15 cellular contexts compared by ENCODE assay signal in genomic region chr11:112558691-112559090, GRCh38.
A peak's percentile ranks its signal among the peaks of the same experiment; 100 is the strongest.
DNase-seq lines count a peak whose midpoint lies in the region; ATAC-seq and TF ChIP-seq lines count a peak whose summit lies in the region.
"Had no signal": no experiment of that assay in that cellular context is flagged by ENCODE, and none has a peak within 500 bp of the region (broad histone marks: within the 10 kb centered on the region; RNA-seq: fewer than 3 reads in every experiment).

No MANE protein-coding gene starts in this region.

- H3K9me3 ChIP-seq in adipocyte (ENCODE audit: control insufficient read depth, low read length) (no peaks in the 10 kb centered on the region), smooth muscle cell (replicated peaks; ENCODE audit: low read depth) (no peaks in the 10 kb centered on the region)

- H3K27me3 ChIP-seq in adipocyte (replicated peaks; ENCODE audit: control insufficient read depth, insufficient read depth, low read length) (peaks cover 18% of the 10 kb centered on the region), smooth muscle cell (ENCODE audit: low read depth) (no peaks in the 10 kb centered on the region)

- no peak overlapping the region for H3K4me3 ChIP-seq in adipocyte (ENCODE audit: low read length)
- no peak overlapping the region for H3K4me3 ChIP-seq in fibroblast of mammary gland (ENCODE audit: control insufficient read depth, low read depth, low read length)
- no peak overlapping the region for H3K4me3 ChIP-seq in smooth muscle cell

- peaks cover 3% of the 10 kb centered on the region for H3F3A ChIP-seq in smooth muscle cell (ENCODE audit: low read depth)

- TF ChIP-seq CTCF in fibroblast of mammary gland (conservative IDR thresholded peaks at IDR 0.05; ENCODE audit: control insufficient read depth, insufficient read depth, low read depth, low read length) (no peak), smooth muscle cell (IDR thresholded peaks at IDR 0.05; ENCODE audit: borderline replicate concordance, insufficient read depth, poor library complexity, severe bottlenecking) (no peak)

- no peak for ATAC-seq in GM21447 (IDR thresholded peaks at IDR 0.05; ENCODE audit: unreplicated experiment)
- ATAC-seq in HG03460 (IDR thresholded peaks at IDR 0.05; ENCODE audit: unreplicated experiment): no peak
- ATAC-seq: SK-N-SH treated with all-trans-retinoic acid at 6 μM for 48 hours had no signal

- H3K36me3 ChIP-seq in adipocyte (ENCODE audit: control insufficient read depth, insufficient read depth, low read length, severe bottlenecking) (no peaks in the 10 kb centered on the region), smooth muscle cell (ENCODE audit: low read depth) (no peaks in the 10 kb centered on the region)

- no peak overlapping the region for H2AFZ ChIP-seq in smooth muscle cell (ENCODE audit: low read depth)

- H3K9ac ChIP-seq in adipocyte (ENCODE audit: low read length) (no peak overlapping the region), smooth muscle cell (ENCODE audit: low read depth) (no peak overlapping the region)

- no peak overlapping the region for H3K4me2 ChIP-seq in smooth muscle cell

- H3K4me1 ChIP-seq in adipocyte (ENCODE audit: control insufficient read depth, insufficient read depth, low read length) (no peaks in the 10 kb centered on the region), smooth muscle cell (ENCODE audit: low read depth) (no peaks in the 10 kb centered on the region)

- peak overlapping the region; percentile 50 for H3K27ac ChIP-seq in smooth muscle cell (ENCODE audit: low read depth)

- 68% methylated on average over 7 of the region's 7 CpGs for WGBS in smooth muscle cell (ENCODE audit: low lambda C conversion rate)

- no peaks in the 10 kb centered on the region for H3K79me2 ChIP-seq in smooth muscle cell (ENCODE audit: low read depth)

- DNase-seq in HS-27A (ENCODE audit: low read depth) (peak; percentile 51), adipocyte (ENCODE audit: low read depth) (peak; percentile 28), fibroblast of mammary gland (ENCODE audit: low read depth) (peak; percentile 22), smooth muscle cell (lab: John Stamatoyannopoulos, UW; ENCODE audit: unreplicated experiment) (no peak), foreskin melanocyte (no peak)
- DNase-seq: AML-193; DMS 273 treated with DMSO at 0.1 percent for 48 hours; H9; NCI-H1092 treated with DMSO at 0.1 percent for 48 hours; NCI-H345; NK-92 treated with Interleukin-12 subunit alpha and Interleukin-12 subunit beta, amount 100 ng/mL, for 24 hours; SHP77 had no signal

- no peaks in the 10 kb centered on the region for H4K20me1 ChIP-seq in smooth muscle cell (ENCODE audit: low read depth)

Comparison
In these comparisons a context has a peak if more than half of its experiments do, and no peak if none do; other contexts are left out.
1. DNase-seq: peak in HS-27A (single experiment), adipocyte (single experiment) and fibroblast of mammary gland (single experiment); none in smooth muscle cell (single experiment) and foreskin melanocyte (single experiment).